ENCODE assay signal across 14 cellular contexts in the genomic region with DNA sequence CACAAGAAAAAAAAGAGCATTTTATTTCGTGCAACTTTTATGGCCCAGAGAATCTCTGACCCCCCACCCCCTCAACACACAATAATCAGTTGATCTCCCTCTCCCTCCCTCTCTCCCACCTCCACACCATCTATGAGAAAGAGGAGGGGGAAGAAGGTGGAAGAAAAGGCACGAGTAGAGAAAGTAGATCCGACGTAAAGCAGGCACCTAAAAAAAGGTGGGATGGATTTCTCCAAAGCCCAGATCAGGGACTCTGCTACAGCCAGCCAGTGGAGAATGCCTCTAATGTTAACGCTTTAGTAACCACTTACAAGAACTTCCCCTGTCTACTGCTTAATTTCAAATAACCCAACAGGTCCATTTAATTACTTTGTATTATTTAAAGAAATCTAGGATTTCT. TPM values are rescaled to one million over a fixed set of nuclear protein-coding genes. Genes with fewer than 3 reads are reported as not detected.
DNase-seq lines count a peak whose midpoint lies in the region; ATAC-seq and TF ChIP-seq lines count a peak whose summit lies in the region.
"Had no signal": no experiment of that assay in that cellular context is flagged by ENCODE, and none has a peak within 500 bp of the region (broad histone marks: within the 10 kb centered on the region; RNA-seq: fewer than 3 reads in every experiment).

No MANE protein-coding gene starts in this region.

- in situ Hi-C loops in gastrocnemius medialis (cut with MboI; ENCODE audit: low sequenced_read_pairs in 4 of 4), result no loop called here

- H3K4me3 ChIP-seq in HEK293 (ENCODE audit: low read depth, low read length) (no peak overlapping the region), choroid plexus epithelial cell (ENCODE audit: low read depth, low read length) (no peak overlapping the region), gastrocnemius medialis (peak overlapping the region in 2 of 4 donors; percentile 0 to 19)
- H3K4me3 ChIP-seq: transverse colon had no signal

- POLR2A ChIA-PET in HEK293 (lab: Yijun Ruan, JAX), result interaction anchor here (0.6 kb wide), 1 partner anchor 163 kb away, joined by 3 read pairs; no protein-coding TSS in a partner anchor

- H3K4me1 ChIP-seq in HEK293 (ENCODE audit: control insufficient read depth, insufficient read depth, low read length) (no peaks in the 10 kb centered on the region), gastrocnemius medialis (peaks cover 16 to 22% of the 10 kb centered on the region in 2 donors)

- ATAC-seq in gastrocnemius medialis (peak in 1 of 2 donors; percentile 73), HG03196 (IDR thresholded peaks at IDR 0.05; ENCODE audit: unreplicated experiment) (no peak)

- TF ChIP-seq POLR2A in gastrocnemius medialis (IDR thresholded peaks at IDR 0.05), result no peak

- H3K9me3 Mint-ChIP-seq in activated T-cell treated with anti-CD3 and anti-CD28 coated beads, Interleukin-2, amount 50 U/mL, for 24 hours, result peaks cover 9% of the 10 kb centered on the region

- intact Hi-C loops in gastrocnemius medialis (cut with DNase I; ENCODE audit: low total_unique reads), result no loop called here
- intact Hi-C loops in posterior cingulate gyrus (cut with DNase I), result no loop called here

- H3K27me3 Mint-ChIP-seq in activated T-cell treated with anti-CD3 and anti-CD28 coated beads, Interleukin-2, amount 50 U/mL, for 24 hours, result no peaks in the 10 kb centered on the region
- H3K27me3 Mint-ChIP-seq: activated naive CD8-positive, alpha-beta T cell had no signal

- no peaks in the 10 kb centered on the region for H3K36me3 ChIP-seq in HEK293 (ENCODE audit: control insufficient read depth in 2 of 2, insufficient read depth in 1 of 2, low read length in 2 of 2)
- no peaks in the 10 kb centered on the region for H3K36me3 ChIP-seq in gastrocnemius medialis
- H3K36me3 ChIP-seq: transverse colon had no signal

- CTCF ChIA-PET in HEK293 (lab: Yijun Ruan, JAX), result no interaction called here

- no peaks in the 10 kb centered on the region for H3K27me3 ChIP-seq in gastrocnemius medialis
- H3K27me3 ChIP-seq: transverse colon had no signal

- no peak overlapping the region for H3K4me3 Mint-ChIP-seq in activated T-cell treated with anti-CD3 and anti-CD28 coated beads, Interleukin-2, amount 50 U/mL, for 24 hours
- H3K4me3 Mint-ChIP-seq: activated naive CD8-positive, alpha-beta T cell had no signal

- H3K36me3 Mint-ChIP-seq in activated T-cell treated with anti-CD3 and anti-CD28 coated beads, Interleukin-2, amount 50 U/mL, for 24 hours (ENCODE audit: low read depth), result peaks cover 8% of the 10 kb centered on the region

- H3K4me1 Mint-ChIP-seq in activated T-cell treated with anti-CD3 and anti-CD28 coated beads, Interleukin-2, amount 50 U/mL, for 24 hours (ENCODE audit: low read depth), result peaks cover 28% of the 10 kb centered on the region

- H3K27ac ChIP-seq in HEK293 (ENCODE audit: extremely low read depth, low read depth, low read length) (no peak overlapping the region), gastrocnemius medialis (peak overlapping the region; percentile 26 to 62 (median 46))
- H3K27ac ChIP-seq: transverse colon had no signal

- TF ChIP-seq CTCF in HEK293 (tag by site-specific recombination; IDR thresholded peaks at IDR 0.05), result no peak
- TF ChIP-seq CTCF in choroid plexus epithelial cell (conservative IDR thresholded peaks at IDR 0.05; ENCODE audit: low read depth, low read length), result no peak
- no peak for TF ChIP-seq CTCF in gastrocnemius medialis (IDR thresholded peaks at IDR 0.05 in 4 of 5, conservative IDR thresholded peaks at IDR 0.05 in 1 of 5)

- H3K27ac Mint-ChIP-seq in activated T-cell treated with anti-CD3 and anti-CD28 coated beads, Interleukin-2, amount 50 U/mL, for 24 hours, result no peak overlapping the region
- H3K27ac Mint-ChIP-seq: activated naive CD8-positive, alpha-beta T cell had no signal

- H3K9me3 ChIP-seq in HEK293 (ENCODE audit: control insufficient read depth, insufficient read depth, low read depth, low read length) (no peaks in the 10 kb centered on the region), gastrocnemius medialis (no peaks in the 10 kb centered on the region)
- H3K9me3 ChIP-seq: transverse colon had no signal

- DNase-seq in choroid plexus epithelial cell (ENCODE audit: low read depth) (peak; percentile 21), iPS-NIHi11 (ENCODE audit: low spot score) (peak; percentile 72), gastrocnemius medialis (no peak), NCI-H2081 treated with DMSO at 0.1 percent for 48 hours (lab: John Stamatoyannopoulos, UW) (no peak), posterior cingulate gyrus (no peak)
- DNase-seq in activated T-cell treated with anti-CD3 and anti-CD28 coated beads, Interleukin-2, amount 50 U/mL, for 24 hours, result no peak
- DNase-seq: DMS79 treated with DMSO at 0.1 percent for 48 hours, NCI-H1417, NCI-H446, T-helper 1 cell, transverse colon had no signal

TF ChIP-seq in HEK293, 187 proteins besides CTCF, POLR2A, EP300 and RAD21 (continues in another document):
- TF ChIP-seq FEZF1 (tag by site-specific recombination; IDR thresholded peaks at IDR 0.05), result 0 out of 2 replicates have a peak, but pooled peaks have one; percentile 20
- TF ChIP-seq ZFHX2 (tag by site-specific recombination; conservative IDR thresholded peaks at IDR 0.05), result peak; percentile 87
- TF ChIP-seq, protein P1, sequence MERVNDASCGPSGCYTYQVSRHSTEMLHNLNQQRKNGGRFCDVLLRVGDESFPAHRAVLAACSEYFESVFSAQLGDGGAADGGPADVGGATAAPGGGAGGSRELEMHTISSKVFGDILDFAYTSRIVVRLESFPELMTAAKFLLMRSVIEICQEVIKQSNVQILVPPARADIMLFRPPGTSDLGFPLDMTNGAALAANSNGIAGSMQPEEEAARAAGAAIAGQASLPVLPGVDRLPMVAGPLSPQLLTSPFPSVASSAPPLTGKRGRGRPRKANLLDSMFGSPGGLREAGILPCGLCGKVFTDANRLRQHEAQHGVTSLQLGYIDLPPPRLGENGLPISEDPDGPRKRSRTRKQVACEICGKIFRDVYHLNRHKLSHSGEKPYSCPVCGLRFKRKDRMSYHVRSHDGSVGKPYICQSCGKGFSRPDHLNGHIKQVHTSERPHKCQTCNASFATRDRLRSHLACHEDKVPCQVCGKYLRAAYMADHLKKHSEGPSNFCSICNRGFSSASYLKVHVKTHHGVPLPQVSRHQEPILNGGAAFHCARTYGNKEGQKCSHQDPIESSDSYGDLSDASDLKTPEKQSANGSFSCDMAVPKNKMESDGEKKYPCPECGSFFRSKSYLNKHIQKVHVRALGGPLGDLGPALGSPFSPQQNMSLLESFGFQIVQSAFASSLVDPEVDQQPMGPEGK (tag by site-specific recombination; IDR thresholded peaks at IDR 0.05), result peak; percentile 46; the same call in 1 of the 2 replicates
- TF ChIP-seq ZXDB (tag by site-specific recombination; IDR thresholded peaks at IDR 0.05), result 0 out of 2 replicates have a peak, but pooled peaks have one; percentile 20
- TF ChIP-seq ZFP69B (tag by site-specific recombination; IDR thresholded peaks at IDR 0.05), result peak; percentile 75; the same call in 1 of the 2 replicates
- TF ChIP-seq ZNF707 (tag by site-specific recombination; IDR thresholded peaks at IDR 0.05), result no peak
- no peak for TF ChIP-seq ZNF521 (tag by site-specific recombination; IDR thresholded peaks at IDR 0.05)
- no peak for TF ChIP-seq ZNF658 (tag by site-specific recombination; IDR thresholded peaks at IDR 0.05)
- TF ChIP-seq IKZF3 (tag by site-specific recombination; IDR thresholded peaks at IDR 0.05), result peak; percentile 42; the same call in 1 of the 2 replicates
- 0 out of 2 replicates have a peak, but pooled peaks have one; percentile 25 for TF ChIP-seq ZSCAN30 (tag by site-specific recombination; IDR thresholded peaks at IDR 0.05)
- peak; percentile 30; the same call in 1 of the 2 replicates for TF ChIP-seq KLF10 (tag by site-specific recombination; IDR thresholded peaks at IDR 0.05)
- no peak for TF ChIP-seq ZNF549 (tag by site-specific recombination; IDR thresholded peaks at IDR 0.05)
- no peak for TF ChIP-seq ZNF10 (tag by site-specific recombination; IDR thresholded peaks at IDR 0.05)
- TF ChIP-seq ZNF561 (tag by site-specific recombination; IDR thresholded peaks at IDR 0.05; ENCODE audit: borderline replicate concordance), result peak; percentile 22; the same call in 1 of the 2 replicates
- 0 out of 2 replicates have a peak, but pooled peaks have one; percentile 14 for TF ChIP-seq PRDM1 (tag by site-specific recombination; IDR thresholded peaks at IDR 0.05)
- TF ChIP-seq, protein P2, sequence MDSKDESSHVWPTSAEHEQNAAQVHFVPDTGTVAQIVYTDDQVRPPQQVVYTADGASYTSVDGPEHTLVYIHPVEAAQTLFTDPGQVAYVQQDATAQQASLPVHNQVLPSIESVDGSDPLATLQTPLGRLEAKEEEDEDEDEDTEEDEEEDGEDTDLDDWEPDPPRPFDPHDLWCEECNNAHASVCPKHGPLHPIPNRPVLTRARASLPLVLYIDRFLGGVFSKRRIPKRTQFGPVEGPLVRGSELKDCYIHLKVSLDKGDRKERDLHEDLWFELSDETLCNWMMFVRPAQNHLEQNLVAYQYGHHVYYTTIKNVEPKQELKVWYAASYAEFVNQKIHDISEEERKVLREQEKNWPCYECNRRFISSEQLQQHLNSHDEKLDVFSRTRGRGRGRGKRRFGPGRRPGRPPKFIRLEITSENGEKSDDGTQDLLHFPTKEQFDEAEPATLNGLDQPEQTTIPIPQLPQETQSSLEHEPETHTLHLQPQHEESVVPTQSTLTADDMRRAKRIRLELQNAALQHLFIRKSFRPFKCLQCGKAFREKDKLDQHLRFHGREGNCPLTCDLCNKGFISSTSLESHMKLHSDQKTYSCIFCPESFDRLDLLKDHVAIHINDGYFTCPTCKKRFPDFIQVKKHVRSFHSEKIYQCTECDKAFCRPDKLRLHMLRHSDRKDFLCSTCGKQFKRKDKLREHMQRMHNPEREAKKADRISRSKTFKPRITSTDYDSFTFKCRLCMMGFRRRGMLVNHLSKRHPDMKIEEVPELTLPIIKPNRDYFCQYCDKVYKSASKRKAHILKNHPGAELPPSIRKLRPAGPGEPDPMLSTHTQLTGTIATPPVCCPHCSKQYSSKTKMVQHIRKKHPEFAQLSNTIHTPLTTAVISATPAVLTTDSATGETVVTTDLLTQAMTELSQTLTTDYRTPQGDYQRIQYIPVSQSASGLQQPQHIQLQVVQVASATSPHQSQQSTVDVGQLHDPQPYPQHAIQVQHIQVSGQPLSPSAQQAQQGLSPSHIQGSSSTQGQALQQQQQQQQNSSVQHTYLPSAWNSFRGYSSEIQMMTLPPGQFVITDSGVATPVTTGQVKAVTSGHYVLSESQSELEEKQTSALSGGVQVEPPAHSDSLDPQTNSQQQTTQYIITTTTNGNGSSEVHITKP (tag by site-specific recombination; IDR thresholded peaks at IDR 0.05), result peak; percentile 87
- TF ChIP-seq SP7 (tag by site-specific recombination; IDR thresholded peaks at IDR 0.05), result no peak
- 0 out of 2 replicates have a peak, but pooled peaks have one; percentile 43 for TF ChIP-seq SP3 (tag by site-specific recombination; IDR thresholded peaks at IDR 0.05)

RNA-seq across cellular contexts. Expression of a gene that starts 24.4 kb away (rescaled TPM):
- total RNA-seq in gastrocnemius medialis, result 10 to 100 TPM; 44.1 to 67.6 (median 63.9) TPM

Comparison
In these comparisons a context has a peak if more than half of its experiments do, and no peak if none do; other contexts are left out.
1. DNase-seq: peak in choroid plexus epithelial cell (single experiment) and iPS-NIHi11 (single experiment); none in gastrocnemius medialis (0 of 2), activated T-cell treated with anti-CD3 and anti-CD28 coated beads, Interleukin-2, amount 50 U/mL, for 24 hours (single experiment), NCI-H2081 treated with DMSO at 0.1 percent for 48 hours (single experiment) and posterior cingulate gyrus (0 of 10).